10 cellular contexts compared by ENCODE assay signal in genomic region chr3:22922317-22922716, GRCh38.
DNase-seq lines count a peak whose midpoint lies in the region; ATAC-seq, FAIRE-seq and TF ChIP-seq lines count a peak whose summit lies in the region.
"Had no signal": no experiment of that assay in that cellular context is flagged by ENCODE, and none has a peak within 500 bp of the region (broad histone marks: within the 10 kb centered on the region; RNA-seq: fewer than 3 reads in every experiment).

No MANE protein-coding gene starts in this region.

- no peaks in the 10 kb centered on the region for H3K27me3 Mint-ChIP-seq in MCF 10A (ENCODE audit: insufficient read depth, unreplicated experiment)
- no peaks in the 10 kb centered on the region for H3K27me3 Mint-ChIP-seq in activated naive CD8-positive, alpha-beta T cell treated with anti-CD3 and anti-CD28 coated beads, Interleukin-2, amount 50 U/mL, for 24 hours

- no peak overlapping the region for H2BK5ac ChIP-seq in IMR-90 (ENCODE audit: low read depth, low read length, poor library complexity, severe bottlenecking)
- H2BK5ac ChIP-seq in H1 (ENCODE audit: low read depth, low read length): no peak overlapping the region

- TF ChIP-seq CTCF in MCF 10A (IDR thresholded peaks at IDR 0.05; ENCODE audit: unreplicated experiment): peak; percentile 26
- TF ChIP-seq CTCF in breast epithelium (IDR thresholded peaks at IDR 0.05): peak in 1 of 3 donors; percentile 16
- TF ChIP-seq CTCF in IMR-90 (conservative IDR thresholded peaks at IDR 0.05; ENCODE audit: low read depth, low read length): 0 out of 2 replicates have a peak, but pooled peaks have one; percentile 11
- peak in 1 of 3 experiments; percentile 10; a peak in 2 of 4 replicates for TF ChIP-seq CTCF in H1 (IDR thresholded peaks at IDR 0.05; ENCODE audit: control extremely low read depth in 1 of 3, insufficient read depth in 1 of 3, low read depth in 1 of 3, low read length in 3 of 3)
- peak in 3 of 5 experiments; percentile 12 to 42 (median 26) for TF ChIP-seq CTCF in tibial nerve (IDR thresholded peaks at IDR 0.05)

- H3K36me3 ChIP-seq in breast epithelium (no peaks in the 10 kb centered on the region), IMR-90 (ENCODE audit: control insufficient read depth, insufficient read depth, low read length) (no peaks in the 10 kb centered on the region), H1 (ENCODE audit: control insufficient read depth in 2 of 4, insufficient read depth in 4 of 4, low read length in 3 of 4) (no peaks in the 10 kb centered on the region), tibial nerve (no peaks in the 10 kb centered on the region)
- H3K36me3 ChIP-seq in effector memory CD4-positive, alpha-beta T cell (ENCODE audit: control insufficient read depth, insufficient read depth, low read length): no peaks in the 10 kb centered on the region

- H3K9ac ChIP-seq in IMR-90 (ENCODE audit: low read depth, low read length) (no peak overlapping the region), H1 (replicated peaks in 1 of 4; ENCODE audit: extremely low read depth in 1 of 4, low read depth in 3 of 4, low read length in 3 of 4) (no peak overlapping the region)

- no peak overlapping the region for H2BK12ac ChIP-seq in H1 (ENCODE audit: low read depth, low read length)

- H2BK15ac ChIP-seq in IMR-90 (ENCODE audit: low read depth, low read length) (no peak overlapping the region), H1 (ENCODE audit: low read length) (no peak overlapping the region)

- no peak overlapping the region for H2AK9ac ChIP-seq in IMR-90 (replicated peaks; ENCODE audit: low read depth, low read length, poor library complexity)

- H4K91ac ChIP-seq in IMR-90 (ENCODE audit: insufficient read depth, low read depth, low read length) (no peak overlapping the region), H1 (replicated peaks; ENCODE audit: insufficient read length, low read length) (no peak overlapping the region)

- H3K4me2 ChIP-seq in IMR-90 (ENCODE audit: low read depth, low read length) (no peak overlapping the region), H1 (ENCODE audit: insufficient read depth in 1 of 2, low read depth in 2 of 2, low read length in 2 of 2) (no peak overlapping the region)

- TF ChIP-seq RAD21 in IMR-90 (IDR thresholded peaks at IDR 0.05; ENCODE audit: low read length) (no peak), H1 (IDR thresholded peaks at IDR 0.05 in 1 of 2, conservative IDR thresholded peaks at IDR 0.05 in 1 of 2; ENCODE audit: low read depth in 2 of 2, low read length in 2 of 2) (peak; percentile 16 to 19; a peak in 2 of 4 replicates)

- FAIRE-seq in H1 (lab: Jason Lieb, UNC): peak; percentile 45

- no peak for ATAC-seq in IMR-90 (ENCODE audit: low read depth)
- ATAC-seq in activated naive CD8-positive, alpha-beta T cell treated with anti-CD3 and anti-CD28 coated beads, Interleukin-2, amount 50 U/mL, for 24 hours: no peak

- H4K8ac ChIP-seq in IMR-90 (ENCODE audit: low read depth in 2 of 2, low read length in 2 of 2) (no peak overlapping the region), H1 (ENCODE audit: extremely low read depth, insufficient read depth, low read length) (no peak overlapping the region)

- H3K23me2 ChIP-seq in H1 (ENCODE audit: low read depth, low read length): no peaks in the 10 kb centered on the region

- H2BK120ac ChIP-seq in IMR-90 (ENCODE audit: low read depth, low read length): no peak overlapping the region
- no peak overlapping the region for H2BK120ac ChIP-seq in H1 (replicated peaks; ENCODE audit: low read depth, low read length)

- no CpG with 5 or more reads among the region's 3 CpGs for WGBS in IMR-90 (ENCODE audit: extremely low coverage in 2 of 2, insufficient read length in 1 of 2), 2 experiments
- 80% methylated on average over 3 of the region's 3 CpGs; no CpG with 5 or more reads in 1 of the 2 experiments for WGBS in H1 (ENCODE audit: extremely low coverage in 1 of 2, insufficient coverage in 1 of 2, insufficient read length in 1 of 2, insufficient replicate concordance in 2 of 2, low coverage in 1 of 2, low lambda C conversion rate in 2 of 2, missing lambda C conversion rate in 1 of 2), 2 experiments
- 45 to 47% methylated on average over 3 of the region's 3 CpGs for WGBS in tibial nerve, 2 donors

- H3K56ac ChIP-seq in IMR-90 (ENCODE audit: extremely low read depth, insufficient read depth, low read length) (no peak overlapping the region), H1 (replicated peaks; ENCODE audit: insufficient read length, low read depth, low read length) (no peak overlapping the region)

- DNase-seq in MCF 10A (ENCODE audit: unreplicated experiment) (peak; percentile 34), breast epithelium (ENCODE audit: low spot score in 2 of 2) (no peak), IMR-90 (peak; percentile 9), H1 (ENCODE audit: low read depth in 1 of 2, low spot score in 2 of 2) (no peak), tibial nerve (ENCODE audit: low spot score in 2 of 2) (no peak), substantia nigra (lab: John Stamatoyannopoulos, UW) (no peak)
- DNase-seq in effector memory CD4-positive, alpha-beta T cell: no peak
- DNase-seq in activated naive CD8-positive, alpha-beta T cell treated with anti-CD3 and anti-CD28 coated beads, Interleukin-2, amount 50 U/mL, for 24 hours: no peak
- DNase-seq: activated naive CD4-positive, alpha-beta T cell; NCI-H1417 treated with DMSO at 0.1 percent for 48 hours had no signal

- intact Hi-C loops in MCF 10A (cut with micrococcal nuclease): loop anchor here (1.0 kb wide), 1 partner anchor 878 kb away; no protein-coding TSS in a partner anchor
- intact Hi-C loops in breast epithelium (cut with DNase I; ENCODE audit: low total_unique reads): no loop called here
- intact Hi-C loops in IMR-90 (cut with micrococcal nuclease): loop anchor here (1.0 kb wide), 1 partner anchor 38 kb away; no protein-coding TSS in a partner anchor

- H3K36me3 Mint-ChIP-seq in MCF 10A (ENCODE audit: insufficient read depth, unreplicated experiment): no peaks in the 10 kb centered on the region
- H3K36me3 Mint-ChIP-seq in activated naive CD8-positive, alpha-beta T cell treated with anti-CD3 and anti-CD28 coated beads, Interleukin-2, amount 50 U/mL, for 24 hours (ENCODE audit: low read depth): no peaks in the 10 kb centered on the region

- no peak overlapping the region for H3K14ac ChIP-seq in IMR-90 (replicated peaks; ENCODE audit: low read depth, low read length)
- no peak overlapping the region for H3K14ac ChIP-seq in H1 (ENCODE audit: insufficient read length)

- H3K4me3 Mint-ChIP-seq in MCF 10A (ENCODE audit: unreplicated experiment): no peak overlapping the region
- H3K4me3 Mint-ChIP-seq in activated naive CD8-positive, alpha-beta T cell treated with anti-CD3 and anti-CD28 coated beads, Interleukin-2, amount 50 U/mL, for 24 hours: no peak overlapping the region

- no peaks in the 10 kb centered on the region for H3K9me3 Mint-ChIP-seq in MCF 10A (ENCODE audit: unreplicated experiment)
- no peaks in the 10 kb centered on the region for H3K9me3 Mint-ChIP-seq in activated naive CD8-positive, alpha-beta T cell treated with anti-CD3 and anti-CD28 coated beads, Interleukin-2, amount 50 U/mL, for 24 hours

- TF ChIP-seq POLR2A in breast epithelium (IDR thresholded peaks at IDR 0.05) (no peak), IMR-90 (IDR thresholded peaks at IDR 0.05; ENCODE audit: low read depth, low read length) (no peak), H1 (IDR thresholded peaks at IDR 0.05; ENCODE audit: control extremely low read depth in 1 of 2, low read depth in 2 of 2, low read length in 2 of 2) (no peak), tibial nerve (IDR thresholded peaks at IDR 0.05) (no peak)

- H3K4me3 ChIP-seq in breast epithelium (no peak overlapping the region), IMR-90 (ENCODE audit: insufficient read depth, low read depth, low read length) (no peak overlapping the region), H1 (ENCODE audit: extremely low read depth in 1 of 4, insufficient read depth in 2 of 4, low read depth in 3 of 4, low read length in 4 of 4) (no peak overlapping the region), tibial nerve (no peak overlapping the region)
- H3K4me3 ChIP-seq in effector memory CD4-positive, alpha-beta T cell (ENCODE audit: insufficient read depth, low read depth, low read length, poor library complexity, severe bottlenecking): no peak overlapping the region

- POLR2A ChIA-PET in MCF 10A (lab: Yijun Ruan, JAX): interaction anchor here (0.7 kb wide), 1 partner anchor 1312 kb away, joined by 3 read pairs; no protein-coding TSS in a partner anchor
- POLR2A ChIA-PET in IMR-90 (lab: Charles Lee; ENCODE audit: unreplicated experiment): no interaction called here
- POLR2A ChIA-PET in H1 (lab: Charles Lee; ENCODE audit: partially characterized antibody): no interaction called here

- H4K5ac ChIP-seq in IMR-90 (ENCODE audit: low read depth, low read length): no peak overlapping the region
- no peak overlapping the region for H4K5ac ChIP-seq in H1 (ENCODE audit: insufficient read length, low read depth, low read length)

- H3K4me1 ChIP-seq in breast epithelium: no peaks in the 10 kb centered on the region
- H3K4me1 ChIP-seq in IMR-90 (ENCODE audit: control insufficient read depth, insufficient read depth, low read length): no peaks in the 10 kb centered on the region
- H3K4me1 ChIP-seq in H1 (replicated peaks in 1 of 4; ENCODE audit: control insufficient read depth in 3 of 4, insufficient read depth in 4 of 4, low read length in 3 of 4): no peaks in the 10 kb centered on the region
- H3K4me1 ChIP-seq in tibial nerve: no peaks in the 10 kb centered on the region
- H3K4me1 ChIP-seq in effector memory CD4-positive, alpha-beta T cell (ENCODE audit: control insufficient read depth, insufficient read depth, low read length, poor library complexity, severe bottlenecking): no peaks in the 10 kb centered on the region

- H3K18ac ChIP-seq in IMR-90 (ENCODE audit: low read depth, low read length) (no peak overlapping the region), H1 (ENCODE audit: extremely low read depth, low read length) (no peak overlapping the region)

- dilution Hi-C loops in IMR-90 (cut with HindIII; ENCODE audit: low sequenced_read_pairs, unreplicated experiment): no loop called here

- H3K79me1 ChIP-seq in IMR-90 (ENCODE audit: low read depth in 1 of 2, low read length in 2 of 2) (no peaks in the 10 kb centered on the region), H1 (ENCODE audit: low read depth, low read length) (no peaks in the 10 kb centered on the region)

- no peak overlapping the region for H3K4ac ChIP-seq in IMR-90 (ENCODE audit: low read depth, low read length)
- no peak overlapping the region for H3K4ac ChIP-seq in H1 (replicated peaks; ENCODE audit: insufficient read length, low read depth, low read length)

- H3K9me3 ChIP-seq in breast epithelium: no peaks in the 10 kb centered on the region
- H3K9me3 ChIP-seq in IMR-90 (ENCODE audit: control insufficient read depth, insufficient read depth, low read length): no peaks in the 10 kb centered on the region
- no peaks in the 10 kb centered on the region for H3K9me3 ChIP-seq in H1 (ENCODE audit: insufficient read depth in 2 of 2, low read depth in 1 of 2, low read length in 1 of 2)
- no peaks in the 10 kb centered on the region for H3K9me3 ChIP-seq in tibial nerve
- no peaks in the 10 kb centered on the region for H3K9me3 ChIP-seq in effector memory CD4-positive, alpha-beta T cell (ENCODE audit: control insufficient read depth, low read length)

- no peaks in the 10 kb centered on the region for H3K79me2 ChIP-seq in H1 (ENCODE audit: control insufficient read depth in 1 of 2, insufficient read depth in 2 of 2, low read length in 2 of 2)

- no peak overlapping the region for H2AFZ ChIP-seq in IMR-90 (replicated peaks; ENCODE audit: low read length, poor library complexity)
- H2AFZ ChIP-seq in H1 (ENCODE audit: low read length): no peak overlapping the region

- H2BK20ac ChIP-seq in IMR-90 (ENCODE audit: low read depth, low read length): no peak overlapping the region
- H2BK20ac ChIP-seq in H1 (ENCODE audit: low read length): no peak overlapping the region

- H3K23ac ChIP-seq in IMR-90 (ENCODE audit: low read depth, low read length) (no peak overlapping the region), H1 (ENCODE audit: insufficient read length) (no peak overlapping the region)

- H3K9me1 ChIP-seq in IMR-90 (ENCODE audit: insufficient read depth, low read length): no peaks in the 10 kb centered on the region

- H3K27ac ChIP-seq in breast epithelium: no peak overlapping the region
- no peak overlapping the region for H3K27ac ChIP-seq in IMR-90 (ENCODE audit: insufficient read depth, low read length)
- no peak overlapping the region for H3K27ac ChIP-seq in H1 (ENCODE audit: low read depth, low read length)
- no peak overlapping the region for H3K27ac ChIP-seq in tibial nerve
- H3K27ac ChIP-seq in effector memory CD4-positive, alpha-beta T cell (ENCODE audit: insufficient read depth, low read length, poor library complexity, severe bottlenecking): no peak overlapping the region
- H3K27ac ChIP-seq in substantia nigra (ENCODE audit: low read depth, low read length, poor library complexity, severe bottlenecking): no peak overlapping the region

- H4K20me1 ChIP-seq in IMR-90 (ENCODE audit: insufficient read depth, low read length) (no peaks in the 10 kb centered on the region), H1 (replicated peaks in 1 of 2; ENCODE audit: control insufficient read depth in 1 of 2, insufficient read depth in 2 of 2, low read length in 2 of 2) (no peaks in the 10 kb centered on the region)

- BruUV-seq in MCF 10A (replicated peaks; lab: Mats Ljungman, UMichigan) (no TSS peak), IMR-90 (replicated peaks; lab: Mats Ljungman, UMichigan) (no TSS peak)

- no peak for TF ChIP-seq EP300 in H1 (IDR thresholded peaks at IDR 0.05; ENCODE audit: borderline replicate concordance in 1 of 2, low read depth in 2 of 2, low read length in 2 of 2)
- TF ChIP-seq EP300 in tibial nerve (IDR thresholded peaks at IDR 0.05): no peak

- CTCF ChIA-PET in MCF 10A (lab: Yijun Ruan, JAX) (interaction anchor here (0.7 to 2.1 kb wide), 12 partner anchors 10 to 952 kb away, joined by 3 to 10 read pairs (median 4); no protein-coding TSS in a partner anchor), IMR-90 (lab: Yijun Ruan, JAX) (interaction anchor here (1.2 kb wide), 1 partner anchor 12 kb away, joined by 3 read pairs; no protein-coding TSS in a partner anchor), H1 (lab: Charles Lee; ENCODE audit: partially characterized antibody) (interaction anchor here (0.5 to 3.6 kb wide), 14 partner anchors 11 to 1113 kb away, joined by 3 to 12 read pairs (median 3); no protein-coding TSS in a partner anchor)

- H2AK5ac ChIP-seq in IMR-90 (ENCODE audit: low read depth, low read length) (no peak overlapping the region), H1 (ENCODE audit: low read depth, low read length) (no peak overlapping the region)

- peaks cover 7% of the 10 kb centered on the region for H3K4me1 Mint-ChIP-seq in MCF 10A (ENCODE audit: insufficient read depth, unreplicated experiment)
- no peaks in the 10 kb centered on the region for H3K4me1 Mint-ChIP-seq in activated naive CD8-positive, alpha-beta T cell treated with anti-CD3 and anti-CD28 coated beads, Interleukin-2, amount 50 U/mL, for 24 hours

- in situ Hi-C loops in IMR-90 (cut with MboI; ENCODE audit: low sequenced_read_pairs): no loop called here

- H3K27me3 ChIP-seq in breast epithelium: no peaks in the 10 kb centered on the region
- no peaks in the 10 kb centered on the region for H3K27me3 ChIP-seq in IMR-90 (ENCODE audit: control insufficient read depth, insufficient read depth, low read length)
- no peaks in the 10 kb centered on the region for H3K27me3 ChIP-seq in H1 (replicated peaks in 1 of 4; ENCODE audit: control insufficient read depth in 3 of 4, extremely low read depth in 1 of 4, insufficient read depth in 3 of 4, low read length in 3 of 4)
- H3K27me3 ChIP-seq in tibial nerve: no peaks in the 10 kb centered on the region
- no peaks in the 10 kb centered on the region for H3K27me3 ChIP-seq in effector memory CD4-positive, alpha-beta T cell (replicated peaks; ENCODE audit: control insufficient read depth, insufficient read depth, low read length, poor library complexity, severe bottlenecking)

- no peak overlapping the region for H3K27ac Mint-ChIP-seq in MCF 10A (ENCODE audit: low read depth, unreplicated experiment)
- H3K27ac Mint-ChIP-seq in activated naive CD8-positive, alpha-beta T cell treated with anti-CD3 and anti-CD28 coated beads, Interleukin-2, amount 50 U/mL, for 24 hours: no peak overlapping the region

Comparison
In these comparisons a context has a peak if more than half of its experiments do, and no peak if none do; other contexts are left out.
1. DNase-seq: peak in MCF 10A (single experiment) and IMR-90 (single experiment); none in breast epithelium (0 of 2), H1 (0 of 2), tibial nerve (0 of 2), effector memory CD4-positive, alpha-beta T cell (0 of 3), activated naive CD8-positive, alpha-beta T cell treated with anti-CD3 and anti-CD28 coated beads, Interleukin-2, amount 50 U/mL, for 24 hours (single experiment) and substantia nigra (0 of 49).